8 cellular contexts compared by ENCODE assay signal in the genomic region with DNA sequence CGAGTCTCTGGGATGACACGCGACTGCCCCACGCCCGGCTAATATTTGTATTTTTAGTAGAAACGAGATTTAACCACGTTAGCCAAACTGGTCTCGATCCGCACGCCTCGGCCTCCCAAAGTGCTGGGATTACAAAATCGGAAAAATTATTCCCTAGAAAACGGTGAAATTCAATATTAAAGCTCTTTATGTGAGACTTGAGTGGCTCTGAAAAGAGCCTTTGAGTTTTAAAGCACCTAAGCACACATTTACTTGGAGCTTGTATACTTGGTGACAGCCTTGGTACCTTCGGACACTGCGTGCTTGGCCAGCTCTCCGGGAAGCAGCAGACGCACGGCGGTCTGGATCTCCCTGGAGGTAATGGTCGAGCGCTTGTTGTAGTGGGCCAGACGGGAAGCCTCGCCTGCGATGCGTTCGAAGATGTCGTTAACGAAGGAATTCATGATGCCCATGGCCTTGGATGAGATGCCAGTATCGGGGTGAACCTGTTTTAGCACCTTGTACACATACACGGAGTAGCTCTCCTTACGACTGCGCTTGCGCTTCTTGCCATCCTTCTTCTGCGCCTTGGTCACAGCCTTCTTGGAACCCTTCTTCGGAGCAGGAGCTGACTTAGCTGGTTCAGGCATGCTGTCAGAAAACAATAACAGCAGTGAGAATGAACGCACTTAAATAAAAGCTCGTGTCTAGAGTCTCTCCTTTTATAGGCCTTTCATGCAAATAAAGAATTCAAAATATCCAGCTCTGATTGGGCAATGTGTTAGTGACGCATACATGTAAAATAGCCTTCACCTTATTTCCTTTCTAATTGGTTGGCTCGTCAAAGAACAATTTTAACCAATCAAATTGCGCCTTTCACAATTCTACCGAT.
A peak's percentile ranks its signal among the peaks of the same experiment; 100 is the strongest.
DNase-seq lines count a peak whose midpoint lies in the region; ATAC-seq, FAIRE-seq and TF ChIP-seq lines count a peak whose summit lies in the region.

No MANE protein-coding gene starts in this region.

- POLR2A ChIA-PET in GM12878 (lab: Charles Lee) = interaction anchor here (0.5 to 4.9 kb wide), 30 partner anchors 10 to 1622 kb away, joined by 3 to 85 read pairs (median 6); a partner anchor contains a TSS

- H3K4me2 ChIP-seq in GM12878 (ENCODE audit: control insufficient read depth, insufficient read depth) (peak overlapping the region; percentile 95), hepatocyte (peak overlapping the region; percentile 91)

- in situ Hi-C loops in GM13977 (cut with MboI; ENCODE audit: low pct_unique_long_range_greater_than_20kb, low sequenced_read_pairs, unreplicated experiment) = no loop called here
- in situ Hi-C loops in GM12878 (cut with MboI) = no loop called here

- no peaks in the 10 kb centered on the region for H4K20me1 ChIP-seq in GM12878 (ENCODE audit: control insufficient read depth, insufficient read depth)
- H4K20me1 ChIP-seq in hepatocyte (ENCODE audit: insufficient read depth, poor library complexity, severe bottlenecking) = no peaks in the 10 kb centered on the region

- peak; percentile 100 for FAIRE-seq in GM12878 (lab: Jason Lieb, UNC)

- TF ChIP-seq RAD21 in GM12878 (IDR thresholded peaks at IDR 0.05; ENCODE audit: insufficient read depth, low read depth, low read length) = 0 out of 2 replicates have a peak, but pooled peaks have one; percentile 3

- TF ChIP-seq CTCF in GM13977 (IDR thresholded peaks at IDR 0.05; ENCODE audit: extremely low read depth, insufficient read depth, missing control alignments) (no peak), GM12878 (IDR thresholded peaks at IDR 0.05 in 2 of 3, conservative IDR thresholded peaks at IDR 0.05 in 1 of 3; ENCODE audit: control insufficient read depth in 2 of 3, extremely low read depth in 1 of 3, insufficient read depth in 1 of 3, low read depth in 3 of 3, low read length in 3 of 3) (no peak), hepatocyte (IDR thresholded peaks at IDR 0.05; ENCODE audit: poor library complexity) (no peak)

- H3K4me1 ChIP-seq in GM12878 (ENCODE audit: control insufficient read depth, insufficient read depth, low read length) (peaks cover 12% of the 10 kb centered on the region), hepatocyte (ENCODE audit: insufficient read depth) (no peaks in the 10 kb centered on the region)

- SMC1A ChIA-PET in GM12878 (lab: Charles Lee; ENCODE audit: uncharacterized antibody, unreplicated experiment) = interaction anchor here (0.7 to 4.1 kb wide), 27 partner anchors 9 to 322 kb away, joined by 3 to 32 read pairs (median 6); a partner anchor contains a TSS

- peak overlapping the region; percentile 75 for H3K9ac ChIP-seq in GM12878 (ENCODE audit: control insufficient read depth, insufficient read depth, low read length)

- H3K79me2 ChIP-seq in GM12878 (ENCODE audit: control insufficient read depth, insufficient read depth, low read length) (peaks cover 4% of the 10 kb centered on the region; the same call in 1 of the 2 replicates), hepatocyte (peaks cover 18% of the 10 kb centered on the region)

- TF ChIP-seq EP300 in GM12878 (IDR thresholded peaks at IDR 0.05; ENCODE audit: borderline replicate concordance in 1 of 2, control insufficient read depth in 1 of 2, low read depth in 2 of 2, low read length in 2 of 2) = no peak

- H2AFZ ChIP-seq in GM12878 (ENCODE audit: control insufficient read depth, low read depth, low read length) (no peak overlapping the region), hepatocyte (peak overlapping the region; percentile 7)

- H3K27me3 ChIP-seq in GM12878 (replicated peaks in 1 of 2; ENCODE audit: control insufficient read depth in 2 of 2, insufficient read depth in 2 of 2, low read length in 1 of 2) (no peaks in the 10 kb centered on the region), hepatocyte (no peaks in the 10 kb centered on the region)

- intact Hi-C loops in GM12878 (cut with micrococcal nuclease; ENCODE audit: unreplicated experiment) = loop anchor here (1.0 to 2.0 kb wide), 7 partner anchors 11 to 92 kb away; a partner anchor contains a TSS

- no peaks in the 10 kb centered on the region for H3K9me2 ChIP-seq in hepatocyte (replicated peaks; ENCODE audit: insufficient read depth)

- CTCF ChIA-PET in GM12878 (lab: Yijun Ruan, JAX) = interaction anchor here (0.8 to 3.8 kb wide), 16 partner anchors 11 to 1596 kb away, joined by 3 to 25 read pairs (median 5); a partner anchor contains a TSS

- BruUV-seq in GM12878 (replicated peaks; lab: Mats Ljungman, UMichigan) = TSS peak; percentile 100

- no peaks in the 10 kb centered on the region for H3K36me3 ChIP-seq in GM12878 (ENCODE audit: control insufficient read depth in 2 of 2, insufficient read depth in 2 of 2, low read length in 1 of 2)
- no peaks in the 10 kb centered on the region for H3K36me3 ChIP-seq in hepatocyte (replicated peaks; ENCODE audit: insufficient read depth, low read depth)

- DNase-seq in GM13977 (ENCODE audit: low spot score) (peak; percentile 88), NCI-H1417 (lab: John Stamatoyannopoulos, UW) (peak; percentile 93 to 99 (median 98)), T-helper 1 cell (peak in 4 of 5 donors; percentile 56 to 98 (median 69)), GM12878 (ENCODE audit: low read depth, low spot score) (peak; percentile 100), hepatocyte (ENCODE audit: low spot score) (peak; percentile 94), renal cortical epithelial cell (ENCODE audit: low read depth) (peak; percentile 100), SW 1271 (lab: John Stamatoyannopoulos, UW) (no peak)

- RAD21 ChIA-PET in GM12878 (lab: Charles Lee; ENCODE audit: unreplicated experiment) = interaction anchor here (0.7 to 3.6 kb wide), 32 partner anchors 9 to 928 kb away, joined by 3 to 36 read pairs (median 4); a partner anchor contains a TSS

- no peaks in the 10 kb centered on the region for H3K9me3 ChIP-seq in GM12878 (replicated peaks; ENCODE audit: control insufficient read depth, insufficient read depth, low read length)
- no peaks in the 10 kb centered on the region for H3K9me3 ChIP-seq in hepatocyte (ENCODE audit: low read depth)

- H3K4me3 ChIP-seq in GM12878 = peak overlapping the region; percentile 75
- peak overlapping the region; percentile 40 for H3K4me3 ChIP-seq in hepatocyte

- ATAC-seq in HG02759 (IDR thresholded peaks at IDR 0.05; ENCODE audit: unreplicated experiment) = peak; percentile 69
- peak; percentile 77 for ATAC-seq in GM12878

- TF ChIP-seq POLR2A in GM12878 (IDR thresholded peaks at IDR 0.05; ENCODE audit: low read depth, low read length) = peak; percentile 91

- H3K27ac ChIP-seq in GM12878 (ENCODE audit: control insufficient read depth, insufficient read depth) (peak overlapping the region; percentile 93), hepatocyte (peak overlapping the region; percentile 95)

- 1% methylated on average over 41 of the region's 41 CpGs for WGBS in GM12878 (ENCODE audit: insufficient coverage, insufficient replicate concordance, low lambda C conversion rate, missing lambda C conversion rate)
- under 1% methylated on average over 41 of the region's 41 CpGs for WGBS in hepatocyte (ENCODE audit: low lambda C conversion rate, missing lambda C conversion rate)

TF ChIP-seq in GM12878, 131 proteins besides CTCF, POLR2A, EP300 and RAD21 (continues in another document):
- TF ChIP-seq NFYA (IDR thresholded peaks at IDR 0.05; ENCODE audit: borderline replicate concordance, low read depth, low read length) = peak; percentile 88
- TF ChIP-seq MYB (IDR thresholded peaks at IDR 0.05; ENCODE audit: borderline replicate concordance, low read depth, low read length) = 0 out of 2 replicates have a peak, but pooled peaks have one; percentile 55
- peak; percentile 19 for TF ChIP-seq BACH1 (IDR thresholded peaks at IDR 0.05; ENCODE audit: borderline replicate concordance)
- TF ChIP-seq, protein P1, sequence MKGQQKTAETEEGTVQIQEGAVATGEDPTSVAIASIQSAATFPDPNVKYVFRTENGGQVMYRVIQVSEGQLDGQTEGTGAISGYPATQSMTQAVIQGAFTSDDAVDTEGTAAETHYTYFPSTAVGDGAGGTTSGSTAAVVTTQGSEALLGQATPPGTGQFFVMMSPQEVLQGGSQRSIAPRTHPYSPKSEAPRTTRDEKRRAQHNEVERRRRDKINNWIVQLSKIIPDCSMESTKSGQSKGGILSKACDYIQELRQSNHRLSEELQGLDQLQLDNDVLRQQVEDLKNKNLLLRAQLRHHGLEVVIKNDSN (IDR thresholded peaks at IDR 0.05; ENCODE audit: borderline replicate concordance, extremely low read length, insufficient read depth, low read depth, low read length) = no peak
- TF ChIP-seq MEF2B (IDR thresholded peaks at IDR 0.05; ENCODE audit: partially characterized antibody, poor library complexity, severe bottlenecking) = no peak
- no peak for TF ChIP-seq NR2F1 (conservative IDR thresholded peaks at IDR 0.05)
- TF ChIP-seq SREBF1 (IDR thresholded peaks at IDR 0.05; ENCODE audit: low read length) = no peak
- no peak; the same call in 1 of the 2 replicates for TF ChIP-seq SIN3A (IDR thresholded peaks at IDR 0.05; ENCODE audit: low read depth, low read length)
- no peak for TF ChIP-seq RBBP5 (conservative IDR thresholded peaks at IDR 0.05)
- TF ChIP-seq PAX8 (IDR thresholded peaks at IDR 0.05) = no peak
- TF ChIP-seq CBX5 (IDR thresholded peaks at IDR 0.05; ENCODE audit: low read depth) = no peak
- peak in 1 of 2 experiments; percentile 86; a peak in 2 of 4 replicates for TF ChIP-seq SRF (IDR thresholded peaks at IDR 0.05; ENCODE audit: low read depth in 2 of 2, low read length in 2 of 2)
- TF ChIP-seq, protein P2, sequence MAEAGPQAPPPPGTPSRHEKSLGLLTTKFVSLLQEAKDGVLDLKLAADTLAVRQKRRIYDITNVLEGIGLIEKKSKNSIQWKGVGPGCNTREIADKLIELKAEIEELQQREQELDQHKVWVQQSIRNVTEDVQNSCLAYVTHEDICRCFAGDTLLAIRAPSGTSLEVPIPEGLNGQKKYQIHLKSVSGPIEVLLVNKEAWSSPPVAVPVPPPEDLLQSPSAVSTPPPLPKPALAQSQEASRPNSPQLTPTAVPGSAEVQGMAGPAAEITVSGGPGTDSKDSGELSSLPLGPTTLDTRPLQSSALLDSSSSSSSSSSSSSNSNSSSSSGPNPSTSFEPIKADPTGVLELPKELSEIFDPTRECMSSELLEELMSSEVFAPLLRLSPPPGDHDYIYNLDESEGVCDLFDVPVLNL (IDR thresholded peaks at IDR 0.05; ENCODE audit: low read depth, low read length) = no peak
- peak; percentile 10; the same call in 1 of the 2 replicates for TF ChIP-seq JUNB (IDR thresholded peaks at IDR 0.05)
- peak; percentile 67; the same call in 1 of the 2 replicates for TF ChIP-seq ATF7 (IDR thresholded peaks at IDR 0.05; ENCODE audit: low read depth)
- TF ChIP-seq EGR1 (IDR thresholded peaks at IDR 0.05; ENCODE audit: borderline replicate concordance in 1 of 2, low read depth in 2 of 2, low read length in 2 of 2) = no peak
- peak; percentile 88 for TF ChIP-seq NFIC (IDR thresholded peaks at IDR 0.05; ENCODE audit: low read depth, low read length)
- no peak for TF ChIP-seq BRCA1 (IDR thresholded peaks at IDR 0.05; ENCODE audit: low read depth, low read length)
- TF ChIP-seq RELA (IDR thresholded peaks at IDR 0.05; ENCODE audit: borderline replicate concordance, partially characterized antibody) = peak; percentile 61
- TF ChIP-seq BCL11A (IDR thresholded peaks at IDR 0.05; ENCODE audit: low read depth, low read length) = 0 out of 2 replicates have a peak, but pooled peaks have one; percentile 23

Comparison
In these comparisons a context has a peak if more than half of its experiments do, and no peak if none do; other contexts are left out.
1. DNase-seq: peak in GM13977 (single experiment), NCI-H1417 (3 of 3), T-helper 1 cell (4 of 5), GM12878 (single experiment), hepatocyte (single experiment) and renal cortical epithelial cell (single experiment); none in SW 1271 (0 of 2).